ENCODE assay signal across 8 cellular contexts in genomic region chr17:50708050-50709000, GRCh38. TPM values are rescaled to one million over a fixed set of nuclear protein-coding genes. Genes with fewer than 3 reads are reported as not detected.
DNase-seq lines count a peak whose midpoint lies in the region; ATAC-seq and TF ChIP-seq lines count a peak whose summit lies in the region.

No MANE protein-coding gene starts in this region.

- peaks cover 28% of the 10 kb centered on the region for H3K4me1 Mint-ChIP-seq in Caco-2 (ENCODE audit: low read depth, unreplicated experiment)
- H3K4me1 Mint-ChIP-seq in T-helper 2 cell treated with Interferon-gamma antibody and Interleukin-4, amounts not matched to agents 5 μg/mL and 100 μg/mL, for 36 hours (ENCODE audit: low read depth), result peaks cover 29% of the 10 kb centered on the region

- DNase-seq in Caco-2 (no peak), fibroblast of peridontal ligament (ENCODE audit: extremely low read depth) (peak; percentile 60), UCSD-AML1 (lab: John Stamatoyannopoulos, UW; ENCODE audit: unreplicated experiment) (no peak)
- DNase-seq in T-helper 2 cell treated with Interferon-gamma antibody and Interleukin-4, amounts not matched to agents 5 μg/mL and 100 μg/mL, for 36 hours (ENCODE audit: low spot score), result no peak

- POLR2A ChIA-PET in Caco-2 (lab: Charles Lee), result interaction anchor here (0.6 to 1.9 kb wide), 3 partner anchors 9 to 11 kb away, joined by 3 to 20 read pairs (median 7); partner anchors contain the start of gene LUC7L3

- H3K36me3 ChIP-seq in Caco-2 (ENCODE audit: control insufficient read depth, insufficient read depth, low read length) (no peaks in the 10 kb centered on the region), neuron (ENCODE audit: insufficient read depth, low read length) (peaks cover 7% of the 10 kb centered on the region)

- peak overlapping the region; percentile 79 for H3K27ac Mint-ChIP-seq in Caco-2 (ENCODE audit: unreplicated experiment)
- peak overlapping the region; percentile 95 for H3K27ac Mint-ChIP-seq in T-helper 2 cell treated with Interferon-gamma antibody and Interleukin-4, amounts not matched to agents 5 μg/mL and 100 μg/mL, for 36 hours

- H3K9me3 ChIP-seq in Caco-2, result no peaks in the 10 kb centered on the region
- H3K9me3 ChIP-seq in neuron (ENCODE audit: low read length), result no peaks in the 10 kb centered on the region

- H3K4me1 ChIP-seq in Caco-2 (peaks cover 15% of the 10 kb centered on the region), neuron (ENCODE audit: insufficient read depth, low read length) (peaks cover 13% of the 10 kb centered on the region)

- no peak for TF ChIP-seq CTCF in Caco-2 (IDR thresholded peaks at IDR 0.05; ENCODE audit: insufficient read depth in 1 of 2, low read depth in 1 of 2, low read length in 1 of 2, severe bottlenecking in 1 of 2, unreplicated experiment in 1 of 2)

- H3K36me3 Mint-ChIP-seq in Caco-2 (ENCODE audit: insufficient read depth, unreplicated experiment), result peaks cover 41% of the 10 kb centered on the region
- H3K36me3 Mint-ChIP-seq in T-helper 2 cell treated with Interferon-gamma antibody and Interleukin-4, amounts not matched to agents 5 μg/mL and 100 μg/mL, for 36 hours (ENCODE audit: low read depth), result peaks cover 16% of the 10 kb centered on the region

- H3K9me3 Mint-ChIP-seq in Caco-2 (ENCODE audit: unreplicated experiment), result no peaks in the 10 kb centered on the region
- H3K9me3 Mint-ChIP-seq in T-helper 2 cell treated with Interferon-gamma antibody and Interleukin-4, amounts not matched to agents 5 μg/mL and 100 μg/mL, for 36 hours, result no peaks in the 10 kb centered on the region

- intact Hi-C loops in Caco-2 (cut with micrococcal nuclease; ENCODE audit: unreplicated experiment), result loop anchor here (1.0 to 10.0 kb wide), 3 partner anchors 11 to 231 kb away; partner anchors contain the start of genes LUC7L3 and RSAD1

- H3K27me3 ChIP-seq in Caco-2 (replicated peaks; ENCODE audit: control insufficient read depth, insufficient read depth, low read length) (no peaks in the 10 kb centered on the region), neuron (ENCODE audit: insufficient read depth, low read length) (no peaks in the 10 kb centered on the region)

- CTCF ChIA-PET in Caco-2 (lab: Charles Lee), result interaction anchor here (0.7 to 1.5 kb wide), 6 partner anchors 13 to 207 kb away, joined by 3 to 6 read pairs (median 4); no protein-coding TSS in a partner anchor

- no peaks in the 10 kb centered on the region for H3K27me3 Mint-ChIP-seq in Caco-2 (ENCODE audit: insufficient read depth, unreplicated experiment)
- H3K27me3 Mint-ChIP-seq in T-helper 2 cell treated with Interferon-gamma antibody and Interleukin-4, amounts not matched to agents 5 μg/mL and 100 μg/mL, for 36 hours (ENCODE audit: low read depth), result peaks cover 5% of the 10 kb centered on the region

- H3K4me3 ChIP-seq in Caco-2 (ENCODE audit: low read depth, low read length) (peak overlapping the region; percentile 68), neuron (ENCODE audit: low read length) (peak overlapping the region; percentile 96)

- H2AFZ ChIP-seq in neuron (ENCODE audit: low read depth, low read length), result peak overlapping the region; percentile 93

- H3K4me3 Mint-ChIP-seq in Caco-2 (ENCODE audit: unreplicated experiment), result peak overlapping the region; percentile 97
- H3K4me3 Mint-ChIP-seq in T-helper 2 cell treated with Interferon-gamma antibody and Interleukin-4, amounts not matched to agents 5 μg/mL and 100 μg/mL, for 36 hours, result peak overlapping the region; percentile 91

- TSS peak; percentile 95 for BruUV-seq in Caco-2 (replicated peaks; lab: Mats Ljungman, UMichigan)

- ATAC-seq in HG03457 (IDR thresholded peaks at IDR 0.05; ENCODE audit: unreplicated experiment) (peak; percentile 7), HG02623 (IDR thresholded peaks at IDR 0.05; ENCODE audit: unreplicated experiment) (no peak), GM19463 (IDR thresholded peaks at IDR 0.05; ENCODE audit: unreplicated experiment) (no peak)

RNA-seq across cellular contexts. Expression of gene ANKRD40, which starts 0.6 kb away (rescaled TPM):
- 113 and 114 TPM in 2 replicates for total RNA-seq in Caco-2 (2022)

RNA-seq across cellular contexts. Expression of gene LUC7L3, which starts 11.1 kb away (rescaled TPM):
- 284 and 287 TPM in 2 replicates for total RNA-seq in Caco-2 (2022)

RNA-seq across cellular contexts. Expression of gene ANKRD40CL, which starts 59.0 kb away (rescaled TPM):
- 11.2 and 11.4 TPM in 2 replicates for total RNA-seq in Caco-2 (2022)
